In the genomic region with DNA sequence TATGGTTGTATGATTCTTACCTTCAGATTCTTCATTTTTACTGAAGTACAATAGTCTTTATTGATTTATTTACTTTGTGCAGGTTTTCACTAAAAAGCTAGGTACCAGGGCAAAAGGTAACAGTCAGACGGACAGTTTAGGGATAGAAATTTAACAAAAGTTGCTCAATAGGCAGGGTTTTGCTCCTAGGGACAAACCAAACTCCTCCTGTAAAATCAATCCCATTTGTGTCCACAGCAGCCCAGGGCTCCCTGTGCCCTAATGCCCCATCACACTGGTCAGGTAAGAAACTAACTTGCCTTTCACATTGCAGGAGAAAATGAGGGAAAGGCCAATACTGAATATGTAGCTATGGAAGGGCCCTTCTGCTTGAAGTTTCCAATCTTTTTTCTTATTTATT, we compare ENCODE assay signal across 29 cellular contexts.
"Had no signal": no experiment of that assay in that cellular context is flagged by ENCODE, and none has a peak within 500 bp of the region (broad histone marks: within the 10 kb centered on the region; RNA-seq: fewer than 3 reads in every experiment).

No MANE protein-coding gene starts in this region.

- H3K36me3 ChIP-seq: colonic mucosa, esophagus muscularis mucosa, esophagus squamous epithelium, gastrocnemius medialis, gastroesophageal sphincter, heart left ventricle, heart right ventricle had no signal

- ATAC-seq: effector memory CD8-positive, alpha-beta T cell; esophagus mucosa; foreskin keratinocyte; gastrocnemius medialis; gastroesophageal sphincter; heart left ventricle; heart right ventricle had no signal

- H3K4me3 Mint-ChIP-seq: dendritic cell treated with granulocyte-macrophage colony-stimulating factor and Interleukin-4, amounts not matched to agents 40 ng/mL and 50 ng/mL, for 4 days; effector memory CD8-positive, alpha-beta T cell; endodermal cell had no signal

- DNase-seq: colonic mucosa; cortex of kidney; dermis blood vessel endothelial cell; dorsolateral prefrontal cortex; effector CD4-positive, alpha-beta T cell; effector CD8-positive, alpha-beta T cell; effector memory CD4-positive, alpha-beta T cell; effector memory CD8-positive, alpha-beta T cell; endodermal cell; erythroblast; esophagus squamous epithelium; foreskin fibroblast; foreskin keratinocyte; foreskin melanocyte; gastrocnemius medialis; glutamatergic neuron; head of caudate nucleus; heart left ventricle; heart right ventricle had no signal

- H3K27ac Mint-ChIP-seq: dendritic cell treated with granulocyte-macrophage colony-stimulating factor and Interleukin-4, amounts not matched to agents 40 ng/mL and 50 ng/mL, for 4 days; effector memory CD8-positive, alpha-beta T cell; endodermal cell had no signal

- FAIRE-seq: colon, endometrium, endothelial cell of umbilical vein, frontal cortex had no signal

- H3K9me3 Mint-ChIP-seq: effector memory CD8-positive, alpha-beta T cell; endodermal cell had no signal

- H3K27me3 ChIP-seq: colonic mucosa, dorsolateral prefrontal cortex, esophagus muscularis mucosa, esophagus squamous epithelium, foreskin keratinocyte, gastrocnemius medialis, gastroesophageal sphincter, heart left ventricle, heart right ventricle had no signal

- H3K9me3 ChIP-seq: colonic mucosa, esophagus muscularis mucosa, esophagus squamous epithelium, gastrocnemius medialis, gastroesophageal sphincter, heart left ventricle, heart right ventricle had no signal

- H3K4me3 ChIP-seq: colonic mucosa, coronary artery, dorsolateral prefrontal cortex, esophagus muscularis mucosa, esophagus squamous epithelium, gastrocnemius medialis, gastroesophageal sphincter, heart left ventricle, heart right ventricle had no signal

- H3K27ac ChIP-seq: colonic mucosa, coronary artery, dorsolateral prefrontal cortex, epithelial cell of prostate, esophagus muscularis mucosa, esophagus squamous epithelium, foreskin keratinocyte, gastrocnemius medialis, gastroesophageal sphincter, heart left ventricle, heart right ventricle had no signal

- H3K4me1 ChIP-seq: colonic mucosa, esophagus muscularis mucosa, esophagus squamous epithelium, foreskin keratinocyte, gastrocnemius medialis, gastroesophageal sphincter, heart left ventricle, heart right ventricle had no signal

- H3K27me3 Mint-ChIP-seq: dendritic cell treated with granulocyte-macrophage colony-stimulating factor and Interleukin-4, amounts not matched to agents 40 ng/mL and 50 ng/mL, for 4 days had no signal
